ENCODE assay signal across 8 cellular contexts in genomic region chr14:59483360-59483759, GRCh38. TPM values are rescaled to one million over a fixed set of nuclear protein-coding genes. Genes with fewer than 3 reads are reported as not detected.
DNase-seq lines count a peak whose midpoint lies in the region; ATAC-seq and TF ChIP-seq lines count a peak whose summit lies in the region.

No MANE protein-coding gene starts in this region.

- H3K27me3 ChIP-seq in esophagus muscularis mucosa = no peaks in the 10 kb centered on the region

- H3K4me1 ChIP-seq in esophagus muscularis mucosa = peaks cover 38 to 79% (median 65%) of the 10 kb centered on the region in 4 donors

- H3K27me3 Mint-ChIP-seq in stimulated activated naive CD8-positive, alpha-beta T cell treated with anti-CD3 and anti-CD28 coated beads, Interleukin-15, Interleukin-2, amounts not matched to agents 100 ng/mL and 50 ng/mL, for 24 hours = no peaks in the 10 kb centered on the region
- H3K27me3 Mint-ChIP-seq in T-helper 17 cell (no peaks in the 10 kb centered on the region), nephron progenitor cell (ENCODE audit: low read depth, poor library complexity) (no peaks in the 10 kb centered on the region)

- H3K27ac Mint-ChIP-seq in stimulated activated naive CD8-positive, alpha-beta T cell treated with anti-CD3 and anti-CD28 coated beads, Interleukin-15, Interleukin-2, amounts not matched to agents 100 ng/mL and 50 ng/mL, for 24 hours = peak overlapping the region; percentile 91
- H3K27ac Mint-ChIP-seq in T-helper 17 cell (peak overlapping the region; percentile 87), nephron progenitor cell (peak overlapping the region; percentile 96)

- in situ Hi-C loops in GM13976 (cut with MboI; ENCODE audit: low sequenced_read_pairs, unreplicated experiment) = no loop called here

- H3K36me3 ChIP-seq in esophagus muscularis mucosa = peaks cover 0 to 17% (median 5%) of the 10 kb centered on the region in 4 donors

- intact Hi-C loops in esophagus muscularis mucosa (cut with DNase I) = loop anchor here (5.0 kb wide), 1 partner anchor 1186 kb away; the partner anchor contains the start of gene ARID4A

- peaks cover 53% of the 10 kb centered on the region for H3K4me1 Mint-ChIP-seq in stimulated activated naive CD8-positive, alpha-beta T cell treated with anti-CD3 and anti-CD28 coated beads, Interleukin-15, Interleukin-2, amounts not matched to agents 100 ng/mL and 50 ng/mL, for 24 hours (ENCODE audit: low read depth)
- H3K4me1 Mint-ChIP-seq in T-helper 17 cell (peaks cover 40% of the 10 kb centered on the region), nephron progenitor cell (peaks cover 65% of the 10 kb centered on the region)

- H3K9me3 ChIP-seq in T-helper 17 cell (ENCODE audit: control insufficient read depth, low read length, poor library complexity, severe bottlenecking) (no peaks in the 10 kb centered on the region), esophagus muscularis mucosa (no peaks in the 10 kb centered on the region)

- TF ChIP-seq POLR2A in esophagus muscularis mucosa (IDR thresholded peaks at IDR 0.05; ENCODE audit: low read depth) = no peak

- H3K36me3 Mint-ChIP-seq in stimulated activated naive CD8-positive, alpha-beta T cell treated with anti-CD3 and anti-CD28 coated beads, Interleukin-15, Interleukin-2, amounts not matched to agents 100 ng/mL and 50 ng/mL, for 24 hours (ENCODE audit: low read depth) = peaks cover 40% of the 10 kb centered on the region
- peaks cover 3% of the 10 kb centered on the region for H3K36me3 Mint-ChIP-seq in T-helper 17 cell (ENCODE audit: low read depth)
- H3K36me3 Mint-ChIP-seq in nephron progenitor cell (ENCODE audit: low read depth) = peaks cover 18% of the 10 kb centered on the region

- no peak for TF ChIP-seq EP300 in esophagus muscularis mucosa (IDR thresholded peaks at IDR 0.05)

- ATAC-seq in stimulated activated naive CD8-positive, alpha-beta T cell treated with anti-CD3 and anti-CD28 coated beads, Interleukin-15, Interleukin-2, amounts not matched to agents 100 U/mL and 50 U/mL, for 24 hours = no peak
- no peak for ATAC-seq in T-helper 17 cell
- no peak for ATAC-seq in GM18498 (IDR thresholded peaks at IDR 0.05; ENCODE audit: unreplicated experiment)

- peak overlapping the region; percentile 72 to 83 (median 82) for H3K4me3 ChIP-seq in esophagus muscularis mucosa

- no peaks in the 10 kb centered on the region for H3K9me3 Mint-ChIP-seq in stimulated activated naive CD8-positive, alpha-beta T cell treated with anti-CD3 and anti-CD28 coated beads, Interleukin-15, Interleukin-2, amounts not matched to agents 100 ng/mL and 50 ng/mL, for 24 hours
- no peaks in the 10 kb centered on the region for H3K9me3 Mint-ChIP-seq in nephron progenitor cell

- no peak for DNase-seq in stimulated activated naive CD8-positive, alpha-beta T cell treated with anti-CD3 and anti-CD28 coated beads, Interleukin-15, Interleukin-2, amounts not matched to agents 100 U/mL and 50 U/mL, for 24 hours
- no peak for DNase-seq in T-helper 17 cell
- no peak for DNase-seq in esophagus muscularis mucosa (ENCODE audit: extremely low spot score)
- DNase-seq in nephron progenitor cell = peak; percentile 10
- no peak for DNase-seq in GM13976 (ENCODE audit: low spot score)
- no peak for DNase-seq in stimulated activated naive CD4-positive, alpha-beta T cell treated with Interleukin-2 at 50 U/mL for 16 hours (lab: John Stamatoyannopoulos, UW)

- WGBS in esophagus muscularis mucosa = 0% methylated on average over 14 of the region's 14 CpGs

- peak overlapping the region; percentile 90 to 97 (median 93) for H3K27ac ChIP-seq in esophagus muscularis mucosa (replicated peaks in 1 of 4)

- TF ChIP-seq CTCF in esophagus muscularis mucosa (IDR thresholded peaks at IDR 0.05) (no peak), nephron progenitor cell (IDR thresholded peaks at IDR 0.05) (no peak), GM13976 (IDR thresholded peaks at IDR 0.05; ENCODE audit: borderline replicate concordance, control extremely low read depth, extremely low read depth, insufficient read depth, missing control alignments) (no peak)

- peak overlapping the region; percentile 94 for H3K4me3 Mint-ChIP-seq in stimulated activated naive CD8-positive, alpha-beta T cell treated with anti-CD3 and anti-CD28 coated beads, Interleukin-15, Interleukin-2, amounts not matched to agents 100 ng/mL and 50 ng/mL, for 24 hours
- H3K4me3 Mint-ChIP-seq in T-helper 17 cell = peak overlapping the region; percentile 92
- peak overlapping the region; percentile 96 for H3K4me3 Mint-ChIP-seq in nephron progenitor cell

RNA-seq across cellular contexts. Expression of gene L3HYPDH, which starts 0.8 kb away (rescaled TPM):
- total RNA-seq in T-helper 17 cell = 10 to 100 TPM; 13.8 to 17.5 TPM
- 10 to 100 TPM; 20.2 to 32.2 (median 26.0) TPM for total RNA-seq in esophagus muscularis mucosa

RNA-seq across cellular contexts. Expression of gene JKAMP, which starts 1.0 kb away (rescaled TPM):
- total RNA-seq in T-helper 17 cell (10 to 100 TPM; 17.7 to 18.4 TPM), esophagus muscularis mucosa (10 to 100 TPM; 23.3 to 27.8 (median 26.3) TPM)

RNA-seq across cellular contexts. Expression of gene GPR135, which starts 18.2 kb away (rescaled TPM):
- total RNA-seq in T-helper 17 cell = 1 to 10 TPM; 1.7 to 2.8 TPM
- total RNA-seq in esophagus muscularis mucosa = 1 to 10 TPM; 4.3 to 9.1 (median 6.4) TPM
